Comparison of ENCODE assay signal across 9 cellular contexts in the genomic region with DNA sequence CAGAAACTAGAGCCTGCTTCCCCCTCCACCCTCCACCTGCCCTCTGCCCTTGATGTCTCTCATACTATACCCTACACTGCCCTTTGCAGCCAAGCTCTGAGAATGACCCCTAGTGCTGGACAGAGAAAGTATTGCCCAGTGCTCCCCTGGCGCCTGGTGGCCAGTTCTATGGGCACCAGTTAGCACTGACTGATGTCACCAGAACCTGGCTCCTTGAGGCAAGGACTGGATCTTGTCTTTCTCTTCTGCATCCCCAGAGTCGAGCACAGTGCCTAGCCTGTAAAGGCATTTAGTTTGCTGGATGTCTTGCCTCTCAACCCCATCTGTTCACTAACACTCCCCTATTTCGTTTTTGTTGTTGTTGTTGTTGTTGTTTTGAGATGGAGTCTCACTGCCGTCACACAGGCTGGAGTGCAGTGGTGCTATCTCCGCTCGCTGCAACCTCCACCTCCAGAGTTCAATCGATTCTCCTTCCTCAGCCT. TPM values are rescaled to one million over a fixed set of nuclear protein-coding genes. Genes with fewer than 3 reads are reported as not detected.
DNase-seq lines count a peak whose midpoint lies in the region; ATAC-seq and TF ChIP-seq lines count a peak whose summit lies in the region.
"Had no signal": no experiment of that assay in that cellular context is flagged by ENCODE, and none has a peak within 500 bp of the region (broad histone marks: within the 10 kb centered on the region; RNA-seq: fewer than 3 reads in every experiment).

No MANE protein-coding gene starts in this region.

- no peak overlapping the region for H3K4me2 ChIP-seq in neural progenitor cell

- TF ChIP-seq POLR2A in GM18505 (IDR thresholded peaks at IDR 0.05; ENCODE audit: borderline replicate concordance, extremely low read depth, insufficient read depth, insufficient read length) (no peak), lower leg skin (IDR thresholded peaks at IDR 0.05) (no peak)

- peaks cover 14% of the 10 kb centered on the region for H3K4me1 Mint-ChIP-seq in neural progenitor cell

- H4K20me1 ChIP-seq in neural progenitor cell (ENCODE audit: low read depth) = peaks cover 13% of the 10 kb centered on the region

- H2AFZ ChIP-seq in neural progenitor cell (replicated peaks) = no peak overlapping the region

- H3K4me3 Mint-ChIP-seq in neural progenitor cell = no peak overlapping the region

- intact Hi-C loops in lower leg skin (cut with DNase I; ENCODE audit: low total_unique reads) = no loop called here

- TF ChIP-seq CTCF in AG10803 (conservative IDR thresholded peaks at IDR 0.05; ENCODE audit: low read length) = peak; percentile 45
- peak; percentile 39 for TF ChIP-seq CTCF in neural progenitor cell (IDR thresholded peaks at IDR 0.05)
- TF ChIP-seq CTCF in lower leg skin (IDR thresholded peaks at IDR 0.05) = no peak

- no peak overlapping the region for H3K9ac ChIP-seq in neural progenitor cell

- WGBS in esophagus, 2 donors = 63 to 70% methylated on average over 7 of the region's 7 CpGs
- 65 to 66% methylated on average over 7 of the region's 7 CpGs for WGBS in lower leg skin, 2 donors

- peaks cover 0 to 15% of the 10 kb centered on the region in 2 donors for H3K36me3 ChIP-seq in esophagus (ENCODE audit: control insufficient read depth in 2 of 2, insufficient read depth in 2 of 2, low read length in 1 of 2)
- H3K36me3 ChIP-seq in neural progenitor cell = no peaks in the 10 kb centered on the region

- peak; percentile 38 for DNase-seq in AG10803 (ENCODE audit: low read depth)
- DNase-seq in OCI-M1 (lab: John Stamatoyannopoulos, UW) = peak; percentile 43
- DNase-seq in neural progenitor cell (ENCODE audit: low spot score) = peak; percentile 37
- DNase-seq in activated CD8-positive, alpha-beta memory T cell treated with anti-CD3 and anti-CD28 coated beads, Interleukin-2, amount 50 U/mL, for 48 hours = no peak
- DNase-seq in AG08395 (ENCODE audit: low spot score) = no peak
- DNase-seq in lower leg skin (ENCODE audit: low spot score in 2 of 2) = no peak
- DNase-seq: DMS79 had no signal

- H3K27ac Mint-ChIP-seq in neural progenitor cell = no peak overlapping the region

- H3K27me3 Mint-ChIP-seq in neural progenitor cell (ENCODE audit: insufficient read depth, low read depth) = peaks cover 22% of the 10 kb centered on the region

- H3K4me3 ChIP-seq in AG10803 (ENCODE audit: low read length) (no peak overlapping the region; the same call in 1 of the 2 replicates), esophagus (ENCODE audit: low read depth in 1 of 2, low read length in 2 of 2) (no peak overlapping the region), neural progenitor cell (no peak overlapping the region), lower leg skin (ENCODE audit: low read depth, poor library complexity, severe bottlenecking) (no peak overlapping the region)

- H3K27me3 ChIP-seq in esophagus (ENCODE audit: control insufficient read depth in 1 of 2, insufficient read depth in 2 of 2, low read length in 2 of 2) (no peaks in the 10 kb centered on the region), neural progenitor cell (peaks cover 5% of the 10 kb centered on the region)

- no peak for ATAC-seq in GM18505 (IDR thresholded peaks at IDR 0.05; ENCODE audit: unreplicated experiment)

- peak overlapping the region; percentile 99 to 100 for H3K27ac ChIP-seq in esophagus (ENCODE audit: low read depth in 2 of 2, low read length in 1 of 2)
- H3K27ac ChIP-seq in neural progenitor cell = no peak overlapping the region

- peaks cover 7 to 32% of the 10 kb centered on the region in 2 donors for H3K4me1 ChIP-seq in esophagus (ENCODE audit: control insufficient read depth in 2 of 2, insufficient read depth in 2 of 2, low read length in 1 of 2)
- peaks cover 3% of the 10 kb centered on the region for H3K4me1 ChIP-seq in neural progenitor cell

- peaks cover 13% of the 10 kb centered on the region for H3K79me2 ChIP-seq in neural progenitor cell (ENCODE audit: low read depth)

- H3F3A ChIP-seq in neural progenitor cell (ENCODE audit: low read depth) = no peaks in the 10 kb centered on the region

- H3K9me3 ChIP-seq in esophagus (ENCODE audit: control insufficient read depth in 2 of 2, insufficient read depth in 1 of 2, low read depth in 1 of 2, low read length in 1 of 2) (no peaks in the 10 kb centered on the region), neural progenitor cell (ENCODE audit: low read depth) (no peaks in the 10 kb centered on the region)

- H3K9me3 Mint-ChIP-seq in neural progenitor cell = no peaks in the 10 kb centered on the region

- no peaks in the 10 kb centered on the region for H3K36me3 Mint-ChIP-seq in neural progenitor cell

RNA-seq across cellular contexts. Expression of a gene that starts 5.9 kb away (rescaled TPM):
- polyA plus RNA-seq in esophagus = 10 to 100 TPM; 40.4 to 76.9 TPM
- total RNA-seq in neural progenitor cell (ENCODE audit: low replicate concordance) = 1.9 and 11.8 TPM in 2 replicates
- 100 to 1,000 TPM in 1 of 4 donors, 10 to 100 TPM in 3; 63.0 to 110 (median 72.1) TPM for total RNA-seq in lower leg skin

RNA-seq across cellular contexts. Expression of a gene that starts 41.6 kb away (rescaled TPM):
- polyA plus RNA-seq in esophagus = under 1 TPM; 0.02 to 0.14 TPM
- 0.43 and 1.3 TPM in 2 replicates for total RNA-seq in neural progenitor cell (ENCODE audit: low replicate concordance)
- not detected for total RNA-seq in lower leg skin

RNA-seq across cellular contexts. Expression of a gene that starts 43.8 kb away (rescaled TPM):
- 100 to 1,000 TPM; 174 to 333 TPM for polyA plus RNA-seq in esophagus
- 2.5 and 4.1 TPM in 2 replicates for total RNA-seq in neural progenitor cell (ENCODE audit: low replicate concordance)
- 100 to 1,000 TPM; 310 to 627 (median 401) TPM for total RNA-seq in lower leg skin

Comparison
In these comparisons a context has a peak if more than half of its experiments do, and no peak if none do; other contexts are left out.
1. DNase-seq: peak in AG10803 (single experiment), OCI-M1 (single experiment) and neural progenitor cell (single experiment); none in activated CD8-positive, alpha-beta memory T cell treated with anti-CD3 and anti-CD28 coated beads, Interleukin-2, amount 50 U/mL, for 48 hours (single experiment), AG08395 (single experiment) and lower leg skin (0 of 2).
2. CTCF ChIP-seq: peak in AG10803 (single experiment) and neural progenitor cell (single experiment); none in lower leg skin (0 of 3).
3. RNA of a gene that starts 43.8 kb away (total RNA-seq): 310 to 627 TPM in lower leg skin; 2.5 to 4.1 TPM in neural progenitor cell; every median in the first group is over 10 times any median in the second.